31 cellular contexts compared by ENCODE assay signal in the genomic region with DNA sequence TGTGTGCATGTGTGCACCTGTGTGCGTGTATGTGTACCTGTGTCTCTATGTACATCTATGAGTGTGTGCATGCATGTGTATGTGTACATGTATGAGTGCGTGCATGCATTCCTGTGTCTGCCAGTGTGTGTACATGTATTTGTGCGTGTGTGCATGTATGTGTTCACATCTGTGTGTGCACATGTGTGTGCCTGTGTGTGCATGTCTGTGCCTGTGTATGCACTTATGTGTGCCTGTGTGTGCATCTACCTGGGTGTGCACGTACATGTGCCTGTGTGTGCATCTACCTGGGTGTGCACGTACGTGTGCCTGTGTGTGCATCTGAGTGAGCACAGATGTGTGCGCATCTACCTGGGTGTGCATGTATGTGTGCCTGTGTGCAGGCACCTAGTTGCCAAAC.
"Had no signal": no experiment of that assay in that cellular context is flagged by ENCODE, and none has a peak within 500 bp of the region (broad histone marks: within the 10 kb centered on the region; RNA-seq: fewer than 3 reads in every experiment).

No MANE protein-coding gene starts in this region.

- H3K79me2 ChIP-seq: hepatocyte had no signal

- H3K4me3 Mint-ChIP-seq: activated naive CD4-positive, alpha-beta T cell treated with anti-CD3 and anti-CD28 coated beads, Interleukin-2, amount 50 U/mL, for 24 hours; central memory CD8-positive, alpha-beta T cell; effector memory CD8-positive, alpha-beta T cell; immature natural killer cell; neural crest cell; stimulated activated naive CD8-positive, alpha-beta T cell treated with anti-CD3 and anti-CD28 coated beads, Interleukin-15, Interleukin-2, amounts not matched to agents 100 ng/mL and 50 ng/mL, for 24 hours had no signal

- ATAC-seq: effector memory CD8-positive, alpha-beta T cell; left lung; naive thymus-derived CD4-positive, alpha-beta T cell; right cardiac atrium had no signal

- DNase-seq: activated CD4-positive, alpha-beta T cell treated with anti-CD3 and anti-CD28 coated beads, Interleukin-2, amount 50 U/mL, for 1 hour; activated CD4-positive, CD25-positive, alpha-beta regulatory T cell treated with anti-CD3 and anti-CD28 coated beads, Interleukin-2, amount 50 U/mL, for 72 hours; activated gamma-delta T cell treated with Interleukin-2 at 50 U/mL for 16 hours; activated T-cell treated with anti-CD3 and anti-CD28 coated beads for 4 hours; effector memory CD8-positive, alpha-beta T cell; glutamatergic neuron; immature natural killer cell; naive thymus-derived CD4-positive, alpha-beta T cell; stimulated activated CD4-positive, alpha-beta T cell treated with anti-CD3 and anti-CD28 coated beads, Interleukin-1b, Interleukin-23, amount 100 ng/mL, for 48 hours; substantia nigra; T-helper 1 cell; WERI-Rb-1 had no signal

- H3K9me3 ChIP-seq: adrenal gland, esophagus muscularis mucosa, ovary, tibial artery had no signal

- H3K4me1 ChIP-seq: left lung had no signal

- H3K36me3 ChIP-seq: adrenal gland, ascending aorta, esophagus muscularis mucosa, left lung, ovary, tibial artery, WERI-Rb-1 had no signal

- H3K4me1 Mint-ChIP-seq: activated naive CD4-positive, alpha-beta T cell treated with anti-CD3 and anti-CD28 coated beads, Interleukin-2, amount 50 U/mL, for 24 hours; central memory CD8-positive, alpha-beta T cell; immature natural killer cell; naive thymus-derived CD4-positive, alpha-beta T cell had no signal

- H3K27me3 Mint-ChIP-seq: central memory CD8-positive, alpha-beta T cell; stimulated activated naive CD8-positive, alpha-beta T cell treated with anti-CD3 and anti-CD28 coated beads, Interleukin-15, Interleukin-2, amounts not matched to agents 100 ng/mL and 50 ng/mL, for 24 hours had no signal

- FAIRE-seq: colon, endothelial cell of umbilical vein, frontal cortex, TTC549, urothelium cell line had no signal

- H3K27me3 ChIP-seq: adrenal gland, ascending aorta, esophagus muscularis mucosa, hepatocyte, ovary, tibial artery had no signal

- H3K27ac Mint-ChIP-seq: activated naive CD4-positive, alpha-beta T cell treated with anti-CD3 and anti-CD28 coated beads, Interleukin-2, amount 50 U/mL, for 24 hours; effector memory CD8-positive, alpha-beta T cell; immature natural killer cell; naive thymus-derived CD4-positive, alpha-beta T cell; stimulated activated naive CD8-positive, alpha-beta T cell treated with anti-CD3 and anti-CD28 coated beads, Interleukin-15, Interleukin-2, amounts not matched to agents 100 ng/mL and 50 ng/mL, for 24 hours had no signal

- H2AFZ ChIP-seq: hepatocyte had no signal

- H3K4me3 ChIP-seq: adrenal gland, ascending aorta, esophagus muscularis mucosa, hepatocyte, left lung, lung, ovary, skin epidermis, tibial artery had no signal

- H3K4me2 ChIP-seq: hepatocyte had no signal

- H3K27ac ChIP-seq: adrenal gland, ascending aorta, esophagus muscularis mucosa, hepatocyte, left lung, ovary, skin epidermis, tibial artery, WERI-Rb-1 had no signal
